Comparison of ENCODE assay signal across 7 cellular contexts in genomic region chrX:89350024-89350423, GRCh38.
DNase-seq lines count a peak whose midpoint lies in the region; ATAC-seq, FAIRE-seq and TF ChIP-seq lines count a peak whose summit lies in the region.
"Not testable (repeated sequence)": the region's sequence is repeated elsewhere in the genome, so short reads cannot be mapped to it uniquely, and the experiment has no call there.

No MANE protein-coding gene starts in this region.

- CTCF ChIA-PET in HEK293 (lab: Yijun Ruan, JAX) = not testable (repeated sequence)

- H2AFZ ChIP-seq in OCI-LY1 (ENCODE audit: low read length) = not testable (repeated sequence)

- H3K36me3 ChIP-seq in HEK293 (ENCODE audit: control insufficient read depth in 2 of 2, insufficient read depth in 1 of 2, low read length in 2 of 2); OCI-LY1 (ENCODE audit: insufficient read depth, low read length); right lobe of liver: not testable (repeated sequence)

- not testable (repeated sequence) for H3K4me2 ChIP-seq in OCI-LY1 (ENCODE audit: low read length)

- not testable (repeated sequence) for H3K9me2 ChIP-seq in OCI-LY1 (ENCODE audit: low read depth, low read length)

- peak; percentile 32 for DNase-seq in KBM-7
- not testable (repeated sequence) for DNase-seq in epithelial cell of proximal tubule (ENCODE audit: low read depth); right lobe of liver

- intact Hi-C loops in right lobe of liver (cut with DNase I) = not testable (repeated sequence)

- H3K4me1 ChIP-seq in HEK293 (ENCODE audit: control insufficient read depth, insufficient read depth, low read length); OCI-LY1 (ENCODE audit: insufficient read depth, low read length, severe bottlenecking); right lobe of liver: not testable (repeated sequence)

- H3K27me3 ChIP-seq in OCI-LY1 (ENCODE audit: insufficient read depth, low read length); right lobe of liver: not testable (repeated sequence)

- not testable (repeated sequence) for H3K9me3 ChIP-seq in HEK293 (ENCODE audit: control insufficient read depth, insufficient read depth, low read depth, low read length); OCI-LY1 (ENCODE audit: low read length); right lobe of liver

- not testable (repeated sequence) for H3K27ac ChIP-seq in HEK293 (ENCODE audit: extremely low read depth, low read depth, low read length); OCI-LY1 (ENCODE audit: low read depth, low read length, poor library complexity, severe bottlenecking); right lobe of liver

- in situ Hi-C loops in KBM-7 (cut with MboI; ENCODE audit: low pct_unique_long_range_greater_than_20kb, low sequenced_read_pairs) = not testable (repeated sequence)

- H3K9ac ChIP-seq in OCI-LY1 (ENCODE audit: low read length) = not testable (repeated sequence)

- not testable (repeated sequence) for H3F3A ChIP-seq in OCI-LY1 (ENCODE audit: insufficient read depth, low read length)

- TF ChIP-seq CTCF in GM12873 (IDR thresholded peaks at IDR 0.05; ENCODE audit: insufficient read depth, low read depth, low read length, missing control alignments) (peak; percentile 34), OCI-LY1 (IDR thresholded peaks at IDR 0.05; ENCODE audit: low read length) (peak; percentile 8; the same call in 1 of the 2 replicates), epithelial cell of proximal tubule (conservative IDR thresholded peaks at IDR 0.05; ENCODE audit: low read depth, low read length) (peak; percentile 7), right lobe of liver (IDR thresholded peaks at IDR 0.05) (peak in 2 of 4 donors; percentile 19 to 34)
- not testable (repeated sequence) for TF ChIP-seq CTCF in HEK293 (tag by site-specific recombination; IDR thresholded peaks at IDR 0.05)

- H4K20me1 ChIP-seq in OCI-LY1 (ENCODE audit: insufficient read depth, low read length) = not testable (repeated sequence)

- not testable (repeated sequence) for H3K79me2 ChIP-seq in OCI-LY1 (ENCODE audit: insufficient read depth, low read length)

- H3K4me3 ChIP-seq in HEK293 (ENCODE audit: low read depth, low read length); OCI-LY1 (ENCODE audit: low read depth, low read length, poor library complexity, severe bottlenecking); epithelial cell of proximal tubule (ENCODE audit: low read depth, low read length); right lobe of liver: not testable (repeated sequence)

- ATAC-seq in right lobe of liver = peak in 3 of 4 donors; percentile 50 to 55 (median 54)

- POLR2A ChIA-PET in HEK293 (lab: Yijun Ruan, JAX) = not testable (repeated sequence)

- not testable (repeated sequence) for TF ChIP-seq POLR2A in right lobe of liver (IDR thresholded peaks at IDR 0.05)

- 3% methylated on average over 5 of the region's 10 CpGs for WGBS in right lobe of liver (ENCODE audit: insufficient coverage, low coverage, low lambda C conversion rate, missing lambda C conversion rate)

- FAIRE-seq in TTC549 (lab: Jason Lieb, UNC) = peak; percentile 78

TF ChIP-seq in HEK293, 187 proteins besides CTCF, POLR2A, EP300 and RAD21:
- TF ChIP-seq ZNF654 (tag by site-specific recombination; IDR thresholded peaks at IDR 0.05; ENCODE audit: low read depth) = peak; percentile 9; the same call in 1 of the 2 replicates
